22 cellular contexts compared by ENCODE assay signal in the genomic region with DNA sequence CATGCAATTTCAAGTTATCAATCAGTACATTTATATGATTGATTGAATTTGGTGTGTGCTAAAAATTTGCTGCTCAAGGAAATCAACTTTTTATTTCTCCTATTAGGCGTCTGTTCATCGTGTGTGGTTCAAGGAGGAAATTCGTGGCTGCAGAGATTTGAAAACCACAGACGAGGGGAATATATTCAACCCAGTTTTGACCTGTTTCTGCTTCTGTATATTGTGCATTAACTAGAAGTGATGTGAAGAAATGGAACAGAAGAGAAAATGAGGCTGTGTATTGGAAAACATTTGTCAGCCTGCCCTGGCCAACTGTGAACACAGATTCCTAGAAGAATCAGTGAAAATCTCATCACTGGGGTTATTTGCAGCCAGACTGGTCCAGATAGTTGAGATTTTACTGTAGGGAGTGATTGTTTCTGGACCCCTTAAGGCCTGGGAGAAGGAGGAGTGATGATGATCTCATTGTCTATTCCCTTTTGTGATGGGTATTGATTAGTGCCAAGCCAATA.
"Had no signal": no experiment of that assay in that cellular context is flagged by ENCODE, and none has a peak within 500 bp of the region (broad histone marks: within the 10 kb centered on the region; RNA-seq: fewer than 3 reads in every experiment).

No MANE protein-coding gene starts in this region.

- H3K27me3 Mint-ChIP-seq: type B pancreatic cell had no signal

- H3K4me2 ChIP-seq: smooth muscle cell had no signal

- H3K36me3 ChIP-seq: adrenal gland, cardiac muscle cell, esophagus squamous epithelium had no signal

- H3K27ac ChIP-seq: adrenal gland, cardiac muscle cell, esophagus squamous epithelium, testis had no signal

- H3K9me3 ChIP-seq: adrenal gland, esophagus squamous epithelium, testis had no signal

- DNase-seq: activated CD4-positive, alpha-beta T cell treated with anti-CD3 and anti-CD28 coated beads for 1 hour; activated CD8-positive, alpha-beta memory T cell treated with anti-CD3 and anti-CD28 coated beads for 24 hours; activated CD8-positive, alpha-beta memory T cell treated with anti-CD3 and anti-CD28 coated beads, Interleukin-2, amount 50 U/mL, for 48 hours; activated effector memory CD4-positive, alpha-beta T cell treated with anti-CD3 and anti-CD28 coated beads, Interleukin-2, amount 50 U/mL, for 16 hours; activated T-cell treated with anti-CD3 and anti-CD28 coated beads, Interleukin-2, amount 50 U/mL, for 48 hours; adrenal gland; dermis blood vessel endothelial cell; effector memory CD4-positive, alpha-beta T cell; esophagus squamous epithelium; immature natural killer cell; kidney glomerular epithelial cell; mesendoderm; naive thymus-derived CD8-positive, alpha-beta T cell; stimulated activated CD4-positive, alpha-beta T cell treated with anti-CD3 and anti-CD28 coated beads, Interleukin-4, amount 100 ng/mL, for 24 hours; testis had no signal

- H3K4me3 Mint-ChIP-seq: immature natural killer cell; naive thymus-derived CD8-positive, alpha-beta T cell; stimulated activated effector memory CD8-positive, alpha-beta T cell treated with anti-CD3 and anti-CD28 coated beads, Interleukin-12 subunit alpha, Interleukin-12 subunit beta, amount 100 ng/mL, for 72 hours; T-helper 1 cell treated with Interleukin-12 subunit alpha and Interleukin-12 subunit beta and Interleukin-4 antibody, amounts not matched to agents 30 μg/mL and 1 μg/mL, for 36 hours; type B pancreatic cell had no signal

- H3K9me3 Mint-ChIP-seq: activated naive CD4-positive, alpha-beta T cell treated with anti-CD3 and anti-CD28 coated beads, Interleukin-2, amount 50 U/mL, for 72 hours; immature natural killer cell; stimulated activated effector memory CD8-positive, alpha-beta T cell treated with anti-CD3 and anti-CD28 coated beads, Interleukin-12 subunit alpha, Interleukin-12 subunit beta, amount 100 ng/mL, for 72 hours; T-helper 1 cell treated with Interleukin-12 subunit alpha and Interleukin-12 subunit beta and Interleukin-4 antibody, amounts not matched to agents 30 μg/mL and 1 μg/mL, for 36 hours; type B pancreatic cell had no signal

- H3K4me3 ChIP-seq: adrenal gland, cardiac muscle cell, esophagus squamous epithelium, smooth muscle cell, testis had no signal

- H3K27ac Mint-ChIP-seq: activated naive CD4-positive, alpha-beta T cell treated with anti-CD3 and anti-CD28 coated beads, Interleukin-2, amount 50 U/mL, for 72 hours; immature natural killer cell; stimulated activated effector memory CD8-positive, alpha-beta T cell treated with anti-CD3 and anti-CD28 coated beads, Interleukin-12 subunit alpha, Interleukin-12 subunit beta, amount 100 ng/mL, for 72 hours; T-helper 1 cell treated with Interleukin-12 subunit alpha and Interleukin-12 subunit beta and Interleukin-4 antibody, amounts not matched to agents 30 μg/mL and 1 μg/mL, for 36 hours; type B pancreatic cell had no signal

- H3K4me1 ChIP-seq: adrenal gland, esophagus squamous epithelium, testis had no signal

- H3K36me3 Mint-ChIP-seq: activated naive CD4-positive, alpha-beta T cell treated with anti-CD3 and anti-CD28 coated beads, Interleukin-2, amount 50 U/mL, for 72 hours; immature natural killer cell; naive thymus-derived CD8-positive, alpha-beta T cell; stimulated activated effector memory CD8-positive, alpha-beta T cell treated with anti-CD3 and anti-CD28 coated beads, Interleukin-12 subunit alpha, Interleukin-12 subunit beta, amount 100 ng/mL, for 72 hours had no signal

- H3K27me3 ChIP-seq: adrenal gland, cardiac muscle cell, esophagus squamous epithelium, testis had no signal

- ATAC-seq: activated naive CD4-positive, alpha-beta T cell treated with anti-CD3 and anti-CD28 coated beads, Interleukin-2, amount 50 U/mL, for 72 hours; naive thymus-derived CD8-positive, alpha-beta T cell; sciatic nerve; stimulated activated effector memory CD8-positive, alpha-beta T cell treated with anti-CD3 and anti-CD28 coated beads, Interleukin-12 subunit alpha, Interleukin-12 subunit beta, amount 100 ng/mL, for 72 hours had no signal
